Comparison of ENCODE assay signal across 9 cellular contexts in genomic region chr6:44825284-44825683, GRCh38.
"Had no signal": no experiment of that assay in that cellular context is flagged by ENCODE, and none has a peak within 500 bp of the region (broad histone marks: within the 10 kb centered on the region; RNA-seq: fewer than 3 reads in every experiment).

No MANE protein-coding gene starts in this region.

- FAIRE-seq: H1, H54, K562 had no signal

- H3K9me3 Mint-ChIP-seq: GM23338, H9 had no signal

- H3K27ac ChIP-seq: HL-60 had no signal

- H3K27ac Mint-ChIP-seq: GM23338, H9 had no signal

- DNase-seq: H9, HCEC 1CT, IMR-90, KG1 had no signal

- H3K4me3 Mint-ChIP-seq: GM23338, H9 had no signal

- H3K4me3 ChIP-seq: GM23338, K562 had no signal
